Comparison of ENCODE assay signal across 30 cellular contexts in the genomic region with DNA sequence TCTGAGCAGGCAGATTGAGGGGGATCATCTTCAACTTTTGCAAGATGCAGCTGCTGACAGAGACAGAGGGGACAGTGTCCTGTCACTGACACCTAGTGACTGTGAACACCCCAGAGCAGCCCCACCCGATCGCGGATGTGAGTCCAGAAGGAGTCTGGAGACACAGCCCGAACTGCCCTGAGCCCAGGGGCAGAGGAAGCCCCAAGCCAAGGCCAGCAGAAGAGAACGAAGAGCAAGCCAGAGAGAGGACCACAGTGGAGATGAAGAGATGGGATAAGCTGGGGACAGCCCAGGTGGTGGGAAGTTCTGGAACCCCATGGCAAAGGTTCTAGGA. TPM values are rescaled to one million over a fixed set of nuclear protein-coding genes. Genes with fewer than 3 reads are reported as not detected.
DNase-seq lines count a peak whose midpoint lies in the region; ATAC-seq and TF ChIP-seq lines count a peak whose summit lies in the region.
"Had no signal": no experiment of that assay in that cellular context is flagged by ENCODE, and none has a peak within 500 bp of the region (broad histone marks: within the 10 kb centered on the region; RNA-seq: fewer than 3 reads in every experiment).

No MANE protein-coding gene starts in this region.

- H3K4me3 ChIP-seq in CD4-positive, alpha-beta memory T cell (ENCODE audit: low read length in 2 of 2), result no peak overlapping the region
- H3K4me3 ChIP-seq in suprapubic skin, result no peak overlapping the region
- H3K4me3 ChIP-seq: gastroesophageal sphincter, pancreas, SK-N-MC had no signal

- H3K4me3 Mint-ChIP-seq in CD4-positive, alpha-beta memory T cell, result no peak overlapping the region
- H3K4me3 Mint-ChIP-seq in activated T-helper 2 cell treated with anti-CD3 and anti-CD28 coated beads, Interferon-gamma antibody, Interleukin-2, Interleukin-4, amounts not matched to agents 10 μg/mL and 5 μg/mL and 100 μg/mL, durations not matched to agents 14 hours and 24 hours and 36 hours (ENCODE audit: low read depth), result no peak overlapping the region
- H3K4me3 Mint-ChIP-seq: T-helper 2 cell treated with Interferon-gamma antibody and Interleukin-4, amounts not matched to agents 5 μg/mL and 100 μg/mL, for 36 hours had no signal

- WGBS in suprapubic skin, result 70% methylated on average over 5 of the region's 5 CpGs

- no peak for TF ChIP-seq CTCF in omental fat pad (IDR thresholded peaks at IDR 0.05)
- no peak for TF ChIP-seq CTCF in suprapubic skin (IDR thresholded peaks at IDR 0.05)

- peaks cover 5% of the 10 kb centered on the region for H3K4me1 ChIP-seq in CD4-positive, alpha-beta memory T cell (ENCODE audit: insufficient read depth, low read length)
- peaks cover 19% of the 10 kb centered on the region for H3K4me1 ChIP-seq in suprapubic skin

- no peak overlapping the region for H3K27ac ChIP-seq in CD4-positive, alpha-beta memory T cell (ENCODE audit: low read depth, low read length)
- no peak overlapping the region for H3K27ac ChIP-seq in suprapubic skin
- H3K27ac ChIP-seq: pancreas, RWPE1, SK-N-MC had no signal

- ATAC-seq in omental fat pad (ENCODE audit: low FRiP score) (no peak), GM21825 (IDR thresholded peaks at IDR 0.05; ENCODE audit: unreplicated experiment) (no peak)
- ATAC-seq: gastroesophageal sphincter; left cardiac atrium; pancreas; stimulated activated naive B cell treated with anti-CD40 and anti-IgM and Interleukin-4, amounts not matched to agents 10 μg/mL and 1 μg/mL and 100 μg/mL, for 72 hours had no signal

- CTCF ChIA-PET in CD4-positive, alpha-beta memory T cell (lab: Charles Lee; ENCODE audit: partially characterized antibody), result interaction anchor here (1.5 to 2.4 kb wide), 2 partner anchors 32 to 141 kb away, joined by 4 to 19 read pairs; no protein-coding TSS in a partner anchor

- DNase-seq in activated CD4-positive, alpha-beta T cell treated with anti-CD3 and anti-CD28 coated beads for 48 hours, result peak; percentile 2
- no peak for DNase-seq in activated CD4-positive, alpha-beta T cell treated with anti-CD3 and anti-CD28 coated beads, Interleukin-2, amount 50 U/mL, for 1 hour
- no peak for DNase-seq in CD4-positive, alpha-beta memory T cell
- no peak for DNase-seq in activated T-helper 2 cell treated with anti-CD3 and anti-CD28 coated beads, Interferon-gamma antibody, Interleukin-2, Interleukin-4, amounts not matched to agents 10 μg/mL and 5 μg/mL and 100 μg/mL, durations not matched to agents 14 hours and 24 hours and 36 hours (ENCODE audit: low spot score)
- DNase-seq in omental fat pad (ENCODE audit: low spot score) (peak; percentile 12), suprapubic skin (ENCODE audit: low spot score in 2 of 2) (no peak)
- DNase-seq in stimulated activated CD4-positive, alpha-beta T cell treated with anti-CD3 and anti-CD28 coated beads, Interleukin-1b, Interleukin-23, amount 100 ng/mL, for 48 hours, result no peak
- DNase-seq: 8988T; activated CD4-positive, alpha-beta T cell treated with anti-CD3 and anti-CD28 coated beads for 4 hours; CD4-positive, alpha-beta T cell; central memory CD4-positive, alpha-beta T cell; DMS 273 treated with DMSO at 0.1 percent for 48 hours; EL; hippocampal formation; left cardiac atrium; mesenchymal stem cell; NCI-H146; NCI-H2107; pancreas; stimulated activated CD4-positive, alpha-beta T cell treated with anti-CD3 and anti-CD28 coated beads, Interleukin-4, amount 100 ng/mL, for 24 hours; stimulated activated naive B cell treated with anti-CD40 and anti-IgM and Interleukin-4, amounts not matched to agents 10 μg/mL and 1 μg/mL and 100 μg/mL, for 72 hours had no signal

- H3K27ac Mint-ChIP-seq in CD4-positive, alpha-beta memory T cell, result peak overlapping the region in 4 of 7 donors; percentile 3 to 71 (median 54)
- peak overlapping the region; percentile 55 for H3K27ac Mint-ChIP-seq in activated T-helper 2 cell treated with anti-CD3 and anti-CD28 coated beads, Interferon-gamma antibody, Interleukin-2, Interleukin-4, amounts not matched to agents 10 μg/mL and 5 μg/mL and 100 μg/mL, durations not matched to agents 14 hours and 24 hours and 36 hours
- H3K27ac Mint-ChIP-seq: CD4-positive, alpha-beta T cell; stimulated activated naive B cell treated with anti-CD40 and anti-IgM and Interleukin-4, amounts not matched to agents 10 μg/mL and 1 μg/mL and 100 μg/mL, for 72 hours; T-helper 2 cell treated with Interferon-gamma antibody and Interleukin-4, amounts not matched to agents 5 μg/mL and 100 μg/mL, for 36 hours had no signal

- no peaks in the 10 kb centered on the region for H3K27me3 Mint-ChIP-seq in CD4-positive, alpha-beta memory T cell
- H3K27me3 Mint-ChIP-seq in activated T-helper 2 cell treated with anti-CD3 and anti-CD28 coated beads, Interferon-gamma antibody, Interleukin-2, Interleukin-4, amounts not matched to agents 10 μg/mL and 5 μg/mL and 100 μg/mL, durations not matched to agents 14 hours and 24 hours and 36 hours (ENCODE audit: low read depth), result no peaks in the 10 kb centered on the region
- H3K27me3 Mint-ChIP-seq: CD4-positive, alpha-beta T cell; stimulated activated naive B cell treated with anti-CD40 and anti-IgM and Interleukin-4, amounts not matched to agents 10 μg/mL and 1 μg/mL and 100 μg/mL, for 72 hours had no signal

- peaks cover 0 to 2% of the 10 kb centered on the region in 2 donors for H3K36me3 Mint-ChIP-seq in CD4-positive, alpha-beta memory T cell
- no peaks in the 10 kb centered on the region for H3K36me3 Mint-ChIP-seq in activated T-helper 2 cell treated with anti-CD3 and anti-CD28 coated beads, Interferon-gamma antibody, Interleukin-2, Interleukin-4, amounts not matched to agents 10 μg/mL and 5 μg/mL and 100 μg/mL, durations not matched to agents 14 hours and 24 hours and 36 hours (ENCODE audit: low read depth)
- H3K36me3 Mint-ChIP-seq: stimulated activated naive B cell treated with anti-CD40 and anti-IgM and Interleukin-4, amounts not matched to agents 10 μg/mL and 1 μg/mL and 100 μg/mL, for 72 hours had no signal

- POLR2A ChIA-PET in CD4-positive, alpha-beta memory T cell (lab: Charles Lee; ENCODE audit: partially characterized antibody), result interaction anchor here (0.7 to 2.8 kb wide), 4 partner anchors 9 to 236 kb away, joined by 3 to 14 read pairs (median 7); no protein-coding TSS in a partner anchor

- H3K9me3 ChIP-seq in CD4-positive, alpha-beta memory T cell (ENCODE audit: control insufficient read depth in 1 of 2, low read length in 2 of 2), result no peaks in the 10 kb centered on the region
- no peaks in the 10 kb centered on the region for H3K9me3 ChIP-seq in suprapubic skin
- H3K9me3 ChIP-seq: gastroesophageal sphincter, pancreas had no signal

- H3K27me3 ChIP-seq in CD4-positive, alpha-beta memory T cell (ENCODE audit: insufficient read depth, low read length), result no peaks in the 10 kb centered on the region
- H3K27me3 ChIP-seq in suprapubic skin, result no peaks in the 10 kb centered on the region
- H3K27me3 ChIP-seq: gastroesophageal sphincter, pancreas had no signal

- no peaks in the 10 kb centered on the region for H3K36me3 ChIP-seq in CD4-positive, alpha-beta memory T cell (ENCODE audit: insufficient read depth, low read length)
- H3K36me3 ChIP-seq in suprapubic skin, result no peaks in the 10 kb centered on the region
- H3K36me3 ChIP-seq: gastroesophageal sphincter, pancreas had no signal

- no peak for TF ChIP-seq POLR2A in suprapubic skin (IDR thresholded peaks at IDR 0.05)

- TF ChIP-seq EP300 in suprapubic skin (IDR thresholded peaks at IDR 0.05), result no peak

- peaks cover 5 to 20% (median 9%) of the 10 kb centered on the region in 4 donors for H3K4me1 Mint-ChIP-seq in CD4-positive, alpha-beta memory T cell
- peaks cover 5% of the 10 kb centered on the region for H3K4me1 Mint-ChIP-seq in activated T-helper 2 cell treated with anti-CD3 and anti-CD28 coated beads, Interferon-gamma antibody, Interleukin-2, Interleukin-4, amounts not matched to agents 10 μg/mL and 5 μg/mL and 100 μg/mL, durations not matched to agents 14 hours and 24 hours and 36 hours (ENCODE audit: low read depth)

- H3K9me3 Mint-ChIP-seq in CD4-positive, alpha-beta memory T cell, result no peaks in the 10 kb centered on the region
- H3K9me3 Mint-ChIP-seq in activated T-helper 2 cell treated with anti-CD3 and anti-CD28 coated beads, Interferon-gamma antibody, Interleukin-2, Interleukin-4, amounts not matched to agents 10 μg/mL and 5 μg/mL and 100 μg/mL, durations not matched to agents 14 hours and 24 hours and 36 hours, result no peaks in the 10 kb centered on the region
- H3K9me3 Mint-ChIP-seq: CD4-positive, alpha-beta T cell; stimulated activated naive B cell treated with anti-CD40 and anti-IgM and Interleukin-4, amounts not matched to agents 10 μg/mL and 1 μg/mL and 100 μg/mL, for 72 hours; T-helper 2 cell treated with Interferon-gamma antibody and Interleukin-4, amounts not matched to agents 5 μg/mL and 100 μg/mL, for 36 hours had no signal

- intact Hi-C loops in CD4-positive, alpha-beta memory T cell (cut with micrococcal nuclease), result loop anchor here (10.0 kb wide), 1 partner anchor 986 kb away; no protein-coding TSS in a partner anchor
- intact Hi-C loops in activated T-helper 2 cell treated with anti-CD3 and anti-CD28 coated beads, Interferon-gamma antibody, Interleukin-2, Interleukin-4, amounts not matched to agents 10 μg/mL and 5 μg/mL and 100 μg/mL, durations not matched to agents 14 hours and 24 hours and 36 hours (cut with micrococcal nuclease), result no loop called here

RNA-seq across cellular contexts. Expression of gene LRTM2, which starts 21.7 kb away (rescaled TPM):
- total RNA-seq in CD4-positive, alpha-beta memory T cell, result not detected
- not detected for polyA plus RNA-seq in CD4-positive, alpha-beta memory T cell
- 0.07 and 0.09 TPM in 2 replicates for total RNA-seq in activated T-helper 2 cell treated with anti-CD3 and anti-CD28 coated beads, Interferon-gamma antibody, Interleukin-2, Interleukin-4, amounts not matched to agents 10 μg/mL and 5 μg/mL and 100 μg/mL, durations not matched to agents 14 hours and 24 hours and 36 hours
- total RNA-seq in omental fat pad, result not detected
- under 1 TPM in 1 of 4 donors, not detected in 3; 0.26 TPM for total RNA-seq in suprapubic skin
- total RNA-seq: endothelial cell of umbilical vein, fibroblast of lung, gastroesophageal sphincter, H1, left cardiac atrium, LHCN-M2, pancreas had no signal
- polyA plus RNA-seq: endothelial cell of umbilical vein, fibroblast of lung, pancreas had no signal

Comparison
In these comparisons a context has a peak if more than half of its experiments do, and no peak if none do; other contexts are left out.
1. DNase-seq: peak in activated CD4-positive, alpha-beta T cell treated with anti-CD3 and anti-CD28 coated beads for 48 hours (single experiment) and omental fat pad (single experiment); none in activated CD4-positive, alpha-beta T cell treated with anti-CD3 and anti-CD28 coated beads, Interleukin-2, amount 50 U/mL, for 1 hour (single experiment), CD4-positive, alpha-beta memory T cell (0 of 5), activated T-helper 2 cell treated with anti-CD3 and anti-CD28 coated beads, Interferon-gamma antibody, Interleukin-2, Interleukin-4, amounts not matched to agents 10 μg/mL and 5 μg/mL and 100 μg/mL, durations not matched to agents 14 hours and 24 hours and 36 hours (single experiment), suprapubic skin (0 of 2) and stimulated activated CD4-positive, alpha-beta T cell treated with anti-CD3 and anti-CD28 coated beads, Interleukin-1b, Interleukin-23, amount 100 ng/mL, for 48 hours (single experiment).